17 cellular contexts compared by ENCODE assay signal in the genomic region with DNA sequence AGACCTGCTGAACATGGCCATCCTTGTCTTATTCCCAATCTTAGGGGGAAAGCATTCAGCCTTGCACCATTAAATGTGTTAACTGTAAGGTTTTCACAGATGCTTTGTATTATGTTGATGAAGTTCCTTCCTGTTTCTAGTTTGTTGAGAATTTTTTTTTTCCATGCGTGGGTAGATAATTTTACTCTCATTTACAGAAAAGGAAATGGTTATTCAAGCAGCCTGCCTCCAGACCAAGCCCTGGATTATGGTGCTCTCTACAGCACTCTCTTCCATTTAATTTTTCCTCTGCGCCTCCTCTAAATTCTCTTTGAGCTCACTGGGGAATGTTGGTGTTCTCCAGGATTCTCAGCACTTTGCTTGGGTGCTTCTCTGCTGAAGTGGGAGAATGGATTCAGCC.
DNase-seq lines count a peak whose midpoint lies in the region; ATAC-seq, FAIRE-seq and TF ChIP-seq lines count a peak whose summit lies in the region.
"Had no signal": no experiment of that assay in that cellular context is flagged by ENCODE, and none has a peak within 500 bp of the region (broad histone marks: within the 10 kb centered on the region; RNA-seq: fewer than 3 reads in every experiment).

No MANE protein-coding gene starts in this region.

- POLR2A ChIA-PET in activated CD4-positive, alpha-beta T cell treated with anti-CD3 and anti-CD28 coated beads for 36 hours (lab: Charles Lee) = no interaction called here
- POLR2A ChIA-PET in activated B cell treated with CpG ODN at 0.5 μM for 24 hours (lab: Charles Lee) = no interaction called here
- POLR2A ChIA-PET in naive thymus-derived CD8-positive, alpha-beta T cell (lab: Charles Lee) = no interaction called here

- DNase-seq in activated CD4-positive, alpha-beta T cell treated with anti-CD3 and anti-CD28 coated beads for 36 hours = no peak
- DNase-seq in activated CD4-positive, alpha-beta T cell treated with anti-CD3 and anti-CD28 coated beads, Interleukin-2, amount 50 U/mL, for 48 hours = no peak
- DNase-seq in GM12891 (ENCODE audit: insufficient read length, low spot score) (no peak), activated B cell treated with CpG ODN at 0.5 μM for 24 hours (no peak), DMS79 treated with DMSO at 0.1 percent for 48 hours (lab: John Stamatoyannopoulos, UW) (no peak), NCI-H748 (lab: John Stamatoyannopoulos, UW; ENCODE audit: unreplicated experiment) (no peak), HuH-7 (ENCODE audit: low spot score) (no peak)
- DNase-seq in naive thymus-derived CD8-positive, alpha-beta T cell = no peak
- DNase-seq: Caco-2, NCI-H1048, NCI-H2081 treated with DMSO at 0.1 percent for 48 hours, NCI-H510A, NCI-H82 had no signal

- peak; percentile 40 for FAIRE-seq in GM12891 (lab: Jason Lieb, UNC)
- FAIRE-seq: GM18507, K562 had no signal

- no peak for TF ChIP-seq CTCF in activated B cell treated with CpG ODN at 0.5 μM for 24 hours (IDR thresholded peaks at IDR 0.05)

- H3K4me1 Mint-ChIP-seq in activated CD4-positive, alpha-beta T cell treated with anti-CD3 and anti-CD28 coated beads for 36 hours = peaks cover 16% of the 10 kb centered on the region
- H3K4me1 Mint-ChIP-seq in activated B cell treated with CpG ODN at 0.5 μM for 24 hours = peaks cover 22% of the 10 kb centered on the region
- peaks cover 5 to 22% (median 13%) of the 10 kb centered on the region in 4 donors for H3K4me1 Mint-ChIP-seq in naive thymus-derived CD8-positive, alpha-beta T cell

- no peaks in the 10 kb centered on the region for H3K9me3 Mint-ChIP-seq in activated CD4-positive, alpha-beta T cell treated with anti-CD3 and anti-CD28 coated beads for 36 hours (ENCODE audit: low read depth)
- no peaks in the 10 kb centered on the region for H3K9me3 Mint-ChIP-seq in activated B cell treated with CpG ODN at 0.5 μM for 24 hours
- H3K9me3 Mint-ChIP-seq in naive thymus-derived CD8-positive, alpha-beta T cell = peaks cover 0 to 2% (median 0%) of the 10 kb centered on the region in 9 donors

- no peaks in the 10 kb centered on the region for H3K27me3 Mint-ChIP-seq in activated CD4-positive, alpha-beta T cell treated with anti-CD3 and anti-CD28 coated beads for 36 hours
- H3K27me3 Mint-ChIP-seq in activated B cell treated with CpG ODN at 0.5 μM for 24 hours = no peaks in the 10 kb centered on the region
- no peaks in the 10 kb centered on the region for H3K27me3 Mint-ChIP-seq in naive thymus-derived CD8-positive, alpha-beta T cell

- CTCF ChIA-PET in activated CD4-positive, alpha-beta T cell treated with anti-CD3 and anti-CD28 coated beads for 36 hours (lab: Charles Lee) = no interaction called here
- CTCF ChIA-PET in activated B cell treated with CpG ODN at 0.5 μM for 24 hours (lab: Charles Lee) = no interaction called here

- no peak for ATAC-seq in activated CD4-positive, alpha-beta T cell treated with anti-CD3 and anti-CD28 coated beads for 36 hours
- peak; percentile 28 for ATAC-seq in activated B cell treated with CpG ODN at 0.5 μM for 24 hours (ENCODE audit: low read depth)
- ATAC-seq in naive thymus-derived CD8-positive, alpha-beta T cell = no peak
- ATAC-seq: GM23338, HCT116, K562 had no signal

- H3K36me3 Mint-ChIP-seq in activated CD4-positive, alpha-beta T cell treated with anti-CD3 and anti-CD28 coated beads for 36 hours (ENCODE audit: low read depth) = no peaks in the 10 kb centered on the region
- no peaks in the 10 kb centered on the region for H3K36me3 Mint-ChIP-seq in activated B cell treated with CpG ODN at 0.5 μM for 24 hours (ENCODE audit: low read depth)
- H3K36me3 Mint-ChIP-seq in naive thymus-derived CD8-positive, alpha-beta T cell = no peaks in the 10 kb centered on the region

- H3K4me3 Mint-ChIP-seq in activated CD4-positive, alpha-beta T cell treated with anti-CD3 and anti-CD28 coated beads for 36 hours = no peak overlapping the region
- H3K4me3 Mint-ChIP-seq in activated B cell treated with CpG ODN at 0.5 μM for 24 hours = no peak overlapping the region
- peak overlapping the region in 3 of 10 donors; percentile 1 to 20 (median 14) for H3K4me3 Mint-ChIP-seq in naive thymus-derived CD8-positive, alpha-beta T cell
- H3K4me3 Mint-ChIP-seq: GM23338 had no signal

- intact Hi-C loops in activated CD4-positive, alpha-beta T cell treated with anti-CD3 and anti-CD28 coated beads for 36 hours (cut with DNase I, micrococcal nuclease) = no loop called here
- intact Hi-C loops in activated B cell treated with CpG ODN at 0.5 μM for 24 hours (cut with micrococcal nuclease) = no loop called here

- TF ChIP-seq POLR2A in GM12891 (IDR thresholded peaks at IDR 0.05; ENCODE audit: low read depth, low read length) = no peak

- H3K27ac Mint-ChIP-seq in activated CD4-positive, alpha-beta T cell treated with anti-CD3 and anti-CD28 coated beads for 36 hours = peak overlapping the region; percentile 11
- H3K27ac Mint-ChIP-seq in activated B cell treated with CpG ODN at 0.5 μM for 24 hours = no peak overlapping the region
- peak overlapping the region in 6 of 10 donors; percentile 35 to 55 (median 44) for H3K27ac Mint-ChIP-seq in naive thymus-derived CD8-positive, alpha-beta T cell
- H3K27ac Mint-ChIP-seq: GM23338 had no signal

TF ChIP-seq in GM12891, 5 proteins besides CTCF, POLR2A, EP300 and RAD21:
- no peak for TF ChIP-seq TAF1 (IDR thresholded peaks at IDR 0.05; ENCODE audit: low read depth, low read length)
- no peak for TF ChIP-seq POU2F2 (IDR thresholded peaks at IDR 0.05; ENCODE audit: low read depth, low read length)
- TF ChIP-seq PAX5 (IDR thresholded peaks at IDR 0.05; ENCODE audit: insufficient read depth, low read length, severe bottlenecking) = no peak
- no peak for TF ChIP-seq SPI1 (IDR thresholded peaks at IDR 0.05; ENCODE audit: low read depth, low read length)
- TF ChIP-seq POLR2AphosphoS5 (IDR thresholded peaks at IDR 0.05; ENCODE audit: low read depth, low read length) = no peak
TF ChIP-seq in GM12891: peak in this region for 0.
